ENCODE assay signal across 8 cellular contexts in the genomic region with DNA sequence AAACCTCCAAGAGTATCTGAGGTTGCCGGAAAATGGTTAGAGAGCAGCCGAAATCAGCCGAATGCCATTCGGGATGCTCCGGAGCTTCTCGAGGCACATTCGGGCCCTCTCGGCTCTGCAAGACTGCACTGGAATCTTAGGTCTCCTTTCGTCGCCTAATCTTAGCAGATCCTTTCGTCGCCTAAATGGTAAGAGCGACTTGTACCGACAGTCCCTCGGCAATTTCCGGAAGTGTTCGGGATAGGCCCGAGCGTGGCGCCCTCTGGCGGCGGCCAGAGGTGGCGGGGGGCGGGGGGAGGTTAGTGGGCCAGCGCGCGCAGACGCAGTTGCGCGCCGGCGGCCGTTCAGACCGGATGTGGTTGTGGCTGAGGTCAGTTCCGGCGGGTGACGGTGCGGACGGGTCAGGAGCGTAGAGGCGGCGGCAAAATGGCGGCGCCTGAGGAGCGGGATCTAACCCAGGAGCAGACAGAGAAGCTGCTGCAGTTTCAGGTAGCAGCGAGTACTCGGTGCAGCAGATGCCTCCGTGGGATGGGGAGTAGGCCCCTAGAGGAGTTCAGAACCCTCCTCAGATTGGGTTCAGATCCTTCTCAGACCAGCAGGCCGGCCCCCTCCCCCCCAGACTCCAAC. TPM values are rescaled to one million over a fixed set of nuclear protein-coding genes. Genes with fewer than 3 reads are reported as not detected.
DNase-seq lines count a peak whose midpoint lies in the region; ATAC-seq and TF ChIP-seq lines count a peak whose summit lies in the region.

TSS of gene FAF2 (plus strand) at position 404 of the 627 bp plus-strand sequence. CDS start at position 427, 23 bp downstream.

- BruUV-seq in PC-9 (replicated peaks; lab: Mats Ljungman, UMichigan) = no TSS peak

- intact Hi-C loops in PC-9 (cut with micrococcal nuclease; ENCODE audit: unreplicated experiment) = loop anchor here (1.0 to 2.0 kb wide), 4 partner anchors 32 to 199 kb away; partner anchors contain the start of genes CLTB, HIGD2A, NOP16 and RNF44

- no peaks in the 10 kb centered on the region for H3K9me2 ChIP-seq in PC-9 (ENCODE audit: insufficient read depth)

- H3K79me2 ChIP-seq in PC-9 (ENCODE audit: low read depth) = peaks cover 66% of the 10 kb centered on the region

- H3K4me2 ChIP-seq in PC-9 = peak within 1 kb of the TSS; percentile 96

- peaks cover 24% of the 10 kb centered on the region; the same call in 1 of the 2 replicates for H3K36me3 ChIP-seq in PC-9 (ENCODE audit: low read depth)

- peaks cover 35% of the 10 kb centered on the region for H3F3A ChIP-seq in PC-9 (ENCODE audit: insufficient read depth, low read depth)

- CTCF ChIA-PET in PC-9 (lab: Charles Lee) = interaction anchor here (0.6 to 0.8 kb wide), 8 partner anchors 19 to 106 kb away, joined by 3 to 7 read pairs (median 4); partner anchors contain the start of genes HIGD2A, NOP16 and RNF44

- in situ Hi-C loops in KBM-7 (cut with MboI; ENCODE audit: low pct_unique_long_range_greater_than_20kb, low sequenced_read_pairs) = no loop called here

- peak; percentile 93 for ATAC-seq in GM21717 (IDR thresholded peaks at IDR 0.05; ENCODE audit: unreplicated experiment)

- peaks cover 34% of the 10 kb centered on the region for H3K4me1 ChIP-seq in PC-9 (replicated peaks; ENCODE audit: insufficient read depth)

- peak within 1 kb of the TSS; percentile 89 for H2AFZ ChIP-seq in PC-9

- H3K27me3 ChIP-seq in PC-9 (ENCODE audit: insufficient read depth, low read depth) = no peaks in the 10 kb centered on the region

- H3K27ac ChIP-seq in PC-9 = peak within 1 kb of the TSS; percentile 89

- H3K4me3 ChIP-seq in PC-9 (peak within 1 kb of the TSS; percentile 89), epithelial cell of proximal tubule (ENCODE audit: low read depth, low read length) (peak within 1 kb of the TSS; percentile 74)

- peak; percentile 97 for TF ChIP-seq CTCF in PC-9 (conservative IDR thresholded peaks at IDR 0.05)
- TF ChIP-seq CTCF in epithelial cell of proximal tubule (conservative IDR thresholded peaks at IDR 0.05; ENCODE audit: low read depth, low read length) = peak; percentile 96

- peak; percentile 78 for DNase-seq in DMS79 (lab: John Stamatoyannopoulos, UW)
- DNase-seq in KBM-7 = peak; percentile 97
- DNase-seq in PC-9 = peak; percentile 97 to 100
- peak; percentile 100 for DNase-seq in activated T-cell treated with anti-CD3 and anti-CD28 coated beads, Interleukin-2, amount 50 U/mL, for 1 hour
- DNase-seq in epithelial cell of proximal tubule (ENCODE audit: low read depth) = peak; percentile 98
- peak; percentile 98 for DNase-seq in mucosa of gallbladder (ENCODE audit: low spot score)
- peak; percentile 93 to 96 for DNase-seq in stimulated activated CD8-positive, alpha-beta memory T cell treated with anti-CD3 and anti-CD28 coated beads, Interleukin-4, amount 100 ng/mL, for 4 hours (ENCODE audit: low read depth in 2 of 2, low spot score in 1 of 2)

- POLR2A ChIA-PET in PC-9 (lab: Charles Lee; ENCODE audit: unreplicated experiment) = interaction anchor here (0.5 to 0.9 kb wide), 5 partner anchors 31 to 336 kb away, joined by 3 to 9 read pairs (median 4); partner anchors contain the start of gene RNF44

- peaks cover 34% of the 10 kb centered on the region for H4K20me1 ChIP-seq in PC-9 (ENCODE audit: insufficient read depth)

- H3K9me3 ChIP-seq in PC-9 (ENCODE audit: insufficient read depth, low read depth) = no peaks in the 10 kb centered on the region

RNA-seq across cellular contexts. Expression of gene FAF2, which starts in this region (rescaled TPM):
- total RNA-seq in PC-9 (2021) (41.2 and 59.7 TPM in 2 replicates), epithelial cell of proximal tubule (32.9 and 35.7 TPM in 2 replicates), mucosa of gallbladder (30.2 TPM)

Comparison
In these comparisons a context has a peak if more than half of its experiments do, and no peak if none do; other contexts are left out.
1. Peak in every context shown above with its lines: DNase-seq, ATAC-seq, H3K4me3 ChIP-seq and H3K27ac ChIP-seq.